Comparison of ENCODE assay signal across 35 cellular contexts in the genomic region with DNA sequence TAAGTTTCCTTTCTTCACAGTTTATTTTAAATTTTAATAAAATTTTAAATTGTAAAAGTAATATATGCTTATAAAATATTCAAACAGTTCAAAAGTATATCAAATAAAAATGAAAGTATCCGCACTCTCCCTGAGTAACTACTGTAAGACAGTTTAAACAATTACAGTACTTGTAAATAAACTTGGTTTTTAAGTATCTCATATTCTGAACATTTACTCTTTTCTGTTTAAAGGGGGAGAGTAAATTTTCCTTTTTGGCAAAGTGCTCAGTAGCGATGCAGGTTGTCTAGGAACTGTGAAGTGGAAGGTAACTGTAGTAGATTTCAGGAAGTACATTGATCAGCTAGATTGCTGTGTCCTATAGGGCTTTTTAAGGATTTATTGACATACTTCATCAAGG. TPM values are rescaled to one million over a fixed set of nuclear protein-coding genes. Genes with fewer than 3 reads are reported as not detected.
"Had no signal": no experiment of that assay in that cellular context is flagged by ENCODE, and none has a peak within 500 bp of the region (broad histone marks: within the 10 kb centered on the region; RNA-seq: fewer than 3 reads in every experiment).

No MANE protein-coding gene starts in this region.

- H3K4me1 ChIP-seq: colonic mucosa had no signal

- H3K27me3 ChIP-seq: adrenal gland, body of pancreas, colonic mucosa, esophagus muscularis mucosa, foreskin keratinocyte, gastrocnemius medialis, heart left ventricle had no signal

- ATAC-seq: activated CD4-positive, alpha-beta T cell treated with anti-CD3 and anti-CD28 coated beads for 36 hours; activated naive CD8-positive, alpha-beta T cell treated with anti-CD3 and anti-CD28 coated beads, Interleukin-2, amount 50 U/mL, for 24 hours; body of pancreas; foreskin keratinocyte; gastrocnemius medialis; heart left ventricle; T-cell had no signal

- H3K27ac Mint-ChIP-seq: activated CD4-positive, alpha-beta memory T cell treated with anti-CD3 and anti-CD28 coated beads for 36 hours; activated CD4-positive, alpha-beta T cell treated with anti-CD3 and anti-CD28 coated beads for 36 hours; activated CD4-positive, alpha-beta T cell treated with anti-CD3 and anti-CD28 coated beads, Interleukin-2, amount 10 ng/mL, durations not matched to agents 24 days and 14 days; activated naive CD4-positive, alpha-beta T cell treated with anti-CD3 and anti-CD28 coated beads for 36 hours; activated naive CD8-positive, alpha-beta T cell treated with anti-CD3 and anti-CD28 coated beads, Interleukin-2, amount 50 U/mL, for 24 hours; activated T-helper 2 cell treated with anti-CD3 and anti-CD28 coated beads, Interferon-gamma antibody, Interleukin-2, Interleukin-4, amounts not matched to agents 10 μg/mL and 5 μg/mL and 100 μg/mL, durations not matched to agents 14 hours and 24 hours and 36 hours; T-cell; T-helper 1 cell treated with Interleukin-12 subunit alpha and Interleukin-12 subunit beta and Interleukin-4 antibody, amounts not matched to agents 30 μg/mL and 1 μg/mL, for 36 hours; T-helper 2 cell treated with Interferon-gamma antibody and Interleukin-4, amounts not matched to agents 5 μg/mL and 100 μg/mL, for 36 hours had no signal

- H3K36me3 ChIP-seq: adrenal gland, colonic mucosa, esophagus muscularis mucosa, gastrocnemius medialis, WERI-Rb-1 had no signal

- H3K4me3 Mint-ChIP-seq: activated CD4-positive, alpha-beta memory T cell treated with anti-CD3 and anti-CD28 coated beads for 36 hours; activated CD4-positive, alpha-beta T cell treated with anti-CD3 and anti-CD28 coated beads for 36 hours; activated CD4-positive, alpha-beta T cell treated with anti-CD3 and anti-CD28 coated beads, Interleukin-2, amount 10 ng/mL, durations not matched to agents 24 days and 14 days; activated naive CD4-positive, alpha-beta T cell treated with anti-CD3 and anti-CD28 coated beads for 36 hours; activated naive CD4-positive, alpha-beta T cell treated with anti-CD3 and anti-CD28 coated beads, Interleukin-2, amount 50 U/mL, for 24 hours; activated naive CD8-positive, alpha-beta T cell treated with anti-CD3 and anti-CD28 coated beads for 36 hours; activated naive CD8-positive, alpha-beta T cell treated with anti-CD3 and anti-CD28 coated beads, Interleukin-2, amount 50 U/mL, for 24 hours; activated T-helper 1 cell treated with anti-CD3 and anti-CD28 coated beads, Interleukin-12 subunit alpha, Interleukin-12 subunit beta, Interleukin-2, Interleukin-4 antibody, amounts not matched to agents 30 ng/mL and 10 ng/mL and 1 ng/mL, durations not matched to agents 14 hours and 24 hours and 36 hours; endodermal cell; T-cell; T-helper 1 cell treated with Interleukin-12 subunit alpha and Interleukin-12 subunit beta and Interleukin-4 antibody, amounts not matched to agents 30 μg/mL and 1 μg/mL, for 36 hours; T-helper 2 cell treated with Interferon-gamma antibody and Interleukin-4, amounts not matched to agents 5 μg/mL and 100 μg/mL, for 36 hours had no signal

- DNase-seq: activated CD4-positive, alpha-beta memory T cell treated with anti-CD3 and anti-CD28 coated beads for 36 hours; activated CD4-positive, alpha-beta T cell treated with anti-CD3 and anti-CD28 coated beads for 36 hours; activated CD4-positive, alpha-beta T cell treated with anti-CD3 and anti-CD28 coated beads, Interleukin-2, amount 10 ng/mL, durations not matched to agents 24 days and 14 days; activated CD4-positive, CD25-positive, alpha-beta regulatory T cell; activated CD4-positive, CD25-positive, alpha-beta regulatory T cell treated with anti-CD3 and anti-CD28 coated beads, Interleukin-2, amount 50 U/mL, for 72 hours; activated effector memory CD4-positive, alpha-beta T cell treated with anti-CD3 and anti-CD28 coated beads, Interleukin-2, amount 50 U/mL, for 16 hours; activated naive CD4-positive, alpha-beta T cell treated with anti-CD3 and anti-CD28 coated beads for 36 hours; activated naive CD8-positive, alpha-beta T cell treated with anti-CD3 and anti-CD28 coated beads for 36 hours; activated naive CD8-positive, alpha-beta T cell treated with anti-CD3 and anti-CD28 coated beads, Interleukin-2, amount 50 U/mL, for 24 hours; activated T-cell treated with anti-CD3 and anti-CD28 coated beads, Interleukin-2, amount 50 U/mL, for 1 hour; activated T-cell treated with anti-CD3 and anti-CD28 coated beads, Interleukin-2, amount 50 U/mL, for 48 hours; adrenal gland; amygdala; aorta; body of pancreas; caudate nucleus; cerebellar nuclear complex; colonic mucosa; effector CD8-positive, alpha-beta T cell; endodermal cell; erythroblast; foreskin keratinocyte; gastrocnemius medialis; glutamatergic neuron; heart left ventricle; T-cell; T1000; WERI-Rb-1 had no signal

- H3K9me3 ChIP-seq: adrenal gland, body of pancreas, colonic mucosa, esophagus muscularis mucosa, gastrocnemius medialis, heart left ventricle had no signal

- H3K4me3 ChIP-seq: adrenal gland, body of pancreas, colonic mucosa, esophagus muscularis mucosa, gastrocnemius medialis, heart left ventricle had no signal

- H3K9me3 Mint-ChIP-seq: activated CD4-positive, alpha-beta memory T cell treated with anti-CD3 and anti-CD28 coated beads for 36 hours; activated CD4-positive, alpha-beta T cell treated with anti-CD3 and anti-CD28 coated beads, Interleukin-2, amount 10 ng/mL, durations not matched to agents 24 days and 14 days; activated naive CD4-positive, alpha-beta T cell treated with anti-CD3 and anti-CD28 coated beads for 36 hours; activated naive CD4-positive, alpha-beta T cell treated with anti-CD3 and anti-CD28 coated beads, Interleukin-2, amount 50 U/mL, for 24 hours; activated naive CD8-positive, alpha-beta T cell treated with anti-CD3 and anti-CD28 coated beads for 36 hours; activated naive CD8-positive, alpha-beta T cell treated with anti-CD3 and anti-CD28 coated beads, Interleukin-2, amount 50 U/mL, for 24 hours; activated T-helper 1 cell treated with anti-CD3 and anti-CD28 coated beads, Interleukin-12 subunit alpha, Interleukin-12 subunit beta, Interleukin-2, Interleukin-4 antibody, amounts not matched to agents 30 ng/mL and 10 ng/mL and 1 ng/mL, durations not matched to agents 14 hours and 24 hours and 36 hours; activated T-helper 2 cell treated with anti-CD3 and anti-CD28 coated beads, Interferon-gamma antibody, Interleukin-2, Interleukin-4, amounts not matched to agents 10 μg/mL and 5 μg/mL and 100 μg/mL, durations not matched to agents 14 hours and 24 hours and 36 hours; endodermal cell; T-cell; T-helper 1 cell treated with Interleukin-12 subunit alpha and Interleukin-12 subunit beta and Interleukin-4 antibody, amounts not matched to agents 30 μg/mL and 1 μg/mL, for 36 hours; T-helper 2 cell treated with Interferon-gamma antibody and Interleukin-4, amounts not matched to agents 5 μg/mL and 100 μg/mL, for 36 hours had no signal

- H3K27me3 Mint-ChIP-seq: activated CD4-positive, alpha-beta memory T cell treated with anti-CD3 and anti-CD28 coated beads for 36 hours; activated CD4-positive, alpha-beta T cell treated with anti-CD3 and anti-CD28 coated beads for 36 hours; activated CD4-positive, alpha-beta T cell treated with anti-CD3 and anti-CD28 coated beads, Interleukin-2, amount 10 ng/mL, durations not matched to agents 24 days and 14 days; activated naive CD4-positive, alpha-beta T cell treated with anti-CD3 and anti-CD28 coated beads, Interleukin-2, amount 50 U/mL, for 24 hours; activated naive CD8-positive, alpha-beta T cell treated with anti-CD3 and anti-CD28 coated beads for 36 hours; activated naive CD8-positive, alpha-beta T cell treated with anti-CD3 and anti-CD28 coated beads, Interleukin-2, amount 50 U/mL, for 24 hours; T-cell had no signal

RNA-seq across cellular contexts. Expression of gene LHX1, which starts 40.3 kb away (rescaled TPM):
- total RNA-seq: activated CD4-positive, alpha-beta T cell treated with anti-CD3 and anti-CD28 coated beads for 36 hours; activated naive CD4-positive, alpha-beta T cell treated with anti-CD3 and anti-CD28 coated beads for 36 hours; adrenal gland; aorta; body of pancreas; colonic mucosa; dermis microvascular lymphatic vessel endothelial cell; esophagus muscularis mucosa; foreskin keratinocyte; gastrocnemius medialis; heart left ventricle; T-cell had no signal
